Comparison of ENCODE assay signal across 13 cellular contexts in genomic region chr9:116377179-116377790, GRCh38.
DNase-seq lines count a peak whose midpoint lies in the region; ATAC-seq, FAIRE-seq and TF ChIP-seq lines count a peak whose summit lies in the region.
"Had no signal": no experiment of that assay in that cellular context is flagged by ENCODE, and none has a peak within 500 bp of the region (broad histone marks: within the 10 kb centered on the region; RNA-seq: fewer than 3 reads in every experiment).

No MANE protein-coding gene starts in this region.

- H3K4me1 Mint-ChIP-seq in endodermal cell: peaks cover 2% of the 10 kb centered on the region
- H3K4me1 Mint-ChIP-seq: brain had no signal

- no peaks in the 10 kb centered on the region for H3K36me3 Mint-ChIP-seq in endodermal cell (ENCODE audit: low read depth)
- H3K36me3 Mint-ChIP-seq: brain had no signal

- no TSS peak for BruUV-seq in K562 (replicated peaks; lab: Mats Ljungman, UMichigan)

- H3K9me1 ChIP-seq in K562 (ENCODE audit: control insufficient read depth, insufficient read depth, low read length): no peaks in the 10 kb centered on the region

- H2AFZ ChIP-seq in ACC112 (ENCODE audit: low read length, unreplicated experiment) (no peak overlapping the region), K562 (ENCODE audit: low read depth, low read length) (no peak overlapping the region)

- CTCF ChIA-PET in K562 (lab: Yijun Ruan, JAX; ENCODE audit: low intra/inter-chr PET ratio): no interaction called here

- H3K9me3 ChIP-seq in HUES48 (ENCODE audit: control insufficient read depth, insufficient read depth, low read length) (no peaks in the 10 kb centered on the region), K562 (replicated peaks; ENCODE audit: control insufficient read depth, insufficient read depth, low read depth, low read length) (no peaks in the 10 kb centered on the region), endodermal cell (ENCODE audit: control insufficient read depth, low read length) (no peaks in the 10 kb centered on the region)

- no peaks in the 10 kb centered on the region for H3K79me2 ChIP-seq in ACC112 (ENCODE audit: control insufficient read depth, insufficient read depth, low read length, unreplicated experiment)
- no peaks in the 10 kb centered on the region for H3K79me2 ChIP-seq in K562 (ENCODE audit: control insufficient read depth, insufficient read depth, low read length)

- H3K27me3 Mint-ChIP-seq in endodermal cell (ENCODE audit: insufficient read depth): peaks cover 11% of the 10 kb centered on the region
- H3K27me3 Mint-ChIP-seq: brain had no signal

- peaks cover 28% of the 10 kb centered on the region for H3K4me1 ChIP-seq in ACC112 (ENCODE audit: control insufficient read depth, insufficient read depth, low read length, unreplicated experiment)
- H3K4me1 ChIP-seq in HUES48 (ENCODE audit: control insufficient read depth, insufficient read depth, low read length): no peaks in the 10 kb centered on the region
- peaks cover 2 to 14% of the 10 kb centered on the region in 2 experiments; a peak in 3 of 5 replicates for H3K4me1 ChIP-seq in K562 (replicated peaks in 1 of 2; ENCODE audit: control insufficient read depth in 2 of 2, insufficient read depth in 2 of 2, low read length in 2 of 2)
- H3K4me1 ChIP-seq in endodermal cell (ENCODE audit: control insufficient read depth, insufficient read depth, low read length): no peaks in the 10 kb centered on the region

- H3K27me3 ChIP-seq in ACC112 (ENCODE audit: insufficient read depth, low read length) (no peaks in the 10 kb centered on the region), HUES48 (ENCODE audit: control insufficient read depth, insufficient read depth, low read length) (no peaks in the 10 kb centered on the region), K562 (ENCODE audit: control insufficient read depth in 2 of 2, insufficient read depth in 2 of 2, low read length in 2 of 2) (no peaks in the 10 kb centered on the region), endodermal cell (ENCODE audit: control insufficient read depth, insufficient read depth, low read length, poor library complexity, severe bottlenecking) (peaks cover 3% of the 10 kb centered on the region)

- no peak for TF ChIP-seq EP300 in K562 (IDR thresholded peaks at IDR 0.05; ENCODE audit: low read length)

- H3K9ac ChIP-seq in HUES48 (ENCODE audit: low read depth, low read length): no peak overlapping the region
- H3K9ac ChIP-seq in K562 (ENCODE audit: insufficient read depth in 1 of 2, low read depth in 2 of 2, low read length in 2 of 2): no peak overlapping the region
- H3K9ac ChIP-seq in endodermal cell (ENCODE audit: extremely low read depth, low read length, poor library complexity, severe bottlenecking): no peak overlapping the region

- 61% methylated on average over 7 of the region's 8 CpGs for WGBS in K562 (ENCODE audit: insufficient coverage, low coverage, missing lambda C conversion rate)
- WGBS in endodermal cell (ENCODE audit: insufficient coverage in 1 of 2, insufficient read length in 1 of 2), 2 experiments: 79 to 82% methylated on average over 7 to 8 of the region's 8 CpGs

- H3K4me3 ChIP-seq in ACC112 (ENCODE audit: low read depth, low read length): peak overlapping the region; percentile 31; the same call in 1 of the 2 replicates
- no peak overlapping the region for H3K4me3 ChIP-seq in HUES48 (ENCODE audit: low read depth, low read length)
- H3K4me3 ChIP-seq in K562: no peak overlapping the region
- no peak overlapping the region for H3K4me3 ChIP-seq in endodermal cell (ENCODE audit: low read length)

- POLR2A ChIA-PET in K562 (lab: Yijun Ruan, JAX): no interaction called here

- H3K27ac ChIP-seq in ACC112 (ENCODE audit: low read depth, low read length) (peak overlapping the region; percentile 68), HUES48 (ENCODE audit: low read depth, low read length) (peak overlapping the region; percentile 34), K562 (ENCODE audit: extremely low read depth, low read depth, low read length) (no peak overlapping the region), endodermal cell (ENCODE audit: low read depth, low read length) (no peak overlapping the region)

- no peak overlapping the region for H3K4me3 Mint-ChIP-seq in endodermal cell
- H3K4me3 Mint-ChIP-seq: brain had no signal

- H4K20me1 ChIP-seq in K562 (replicated peaks; ENCODE audit: control insufficient read depth, insufficient read depth, low read length): no peaks in the 10 kb centered on the region

- DNase-seq in K562 (ENCODE audit: extremely low read depth in 1 of 4, low spot score in 3 of 4) (no peak), islet precursor cell (peak; percentile 79), endodermal cell (no peak), NCI-H128 (lab: John Stamatoyannopoulos, UW; ENCODE audit: unreplicated experiment) (no peak), NCI-H2196 treated with DMSO at 0.1 percent for 48 hours (lab: John Stamatoyannopoulos, UW; ENCODE audit: unreplicated experiment) (no peak)
- DNase-seq: activated CD8-positive, alpha-beta memory T cell treated with anti-CD3 and anti-CD28 coated beads, Interleukin-2, amount 50 U/mL, for 48 hours; NCI-H1436 treated with DMSO at 0.1 percent for 48 hours; right cardiac atrium had no signal

- no peak for FAIRE-seq in K562 (lab: Jason Lieb, UNC)
- FAIRE-seq: GM19239 had no signal

- H3K36me3 ChIP-seq in ACC112 (ENCODE audit: insufficient read depth, low read length) (peaks cover 37% of the 10 kb centered on the region), HUES48 (ENCODE audit: control insufficient read depth, insufficient read depth, low read length) (no peaks in the 10 kb centered on the region), K562 (ENCODE audit: control insufficient read depth, insufficient read depth, low read length) (no peaks in the 10 kb centered on the region), endodermal cell (ENCODE audit: control insufficient read depth, insufficient read depth, low read length) (no peaks in the 10 kb centered on the region)

- no peak overlapping the region for H3K4me2 ChIP-seq in K562 (ENCODE audit: insufficient read depth, low read length)

- ATAC-seq in K562 (no peak), GM21619 (IDR thresholded peaks at IDR 0.05; ENCODE audit: unreplicated experiment) (no peak)

- no peak overlapping the region for H3K27ac Mint-ChIP-seq in endodermal cell
- H3K27ac Mint-ChIP-seq: brain had no signal

- no peak for TF ChIP-seq CTCF in K562 (IDR thresholded peaks at IDR 0.05 in 2 of 3, conservative IDR thresholded peaks at IDR 0.05 in 1 of 3; ENCODE audit: insufficient read depth in 2 of 3, low read depth in 1 of 3, low read length in 3 of 3)
- TF ChIP-seq CTCF in endodermal cell (conservative IDR thresholded peaks at IDR 0.05): no peak

- in situ Hi-C loops in K562 (cut with MboI): no loop called here

- no peak for TF ChIP-seq RAD21 in K562 (CRISPR knock-in tag; conservative IDR thresholded peaks at IDR 0.05 in 1 of 2, IDR thresholded peaks at IDR 0.05 in 1 of 2)

- intact Hi-C loops in K562 (cut with micrococcal nuclease): no loop called here

- TF ChIP-seq POLR2A in K562 (conservative IDR thresholded peaks at IDR 0.05): no peak

- no peaks in the 10 kb centered on the region for H3K9me3 Mint-ChIP-seq in endodermal cell

TF ChIP-seq in K562, 482 proteins besides CTCF, POLR2A, EP300 and RAD21 (continues in another document):
- TF ChIP-seq ZNF584 (CRISPR knock-in tag; IDR thresholded peaks at IDR 0.05; ENCODE audit: low read depth): no peak
- TF ChIP-seq GTF3C2 (IDR thresholded peaks at IDR 0.05; ENCODE audit: borderline replicate concordance, extremely low read depth, insufficient read length): no peak
- no peak for TF ChIP-seq NR1H2 (CRISPR knock-in tag; IDR thresholded peaks at IDR 0.05)
- no peak for TF ChIP-seq PRMT5 (CRISPR knock-in tag; IDR thresholded peaks at IDR 0.05)
- no peak for TF ChIP-seq NCOA1 (IDR thresholded peaks at IDR 0.05; ENCODE audit: low read depth)
- TF ChIP-seq NFE2L1 (tag; IDR thresholded peaks at IDR 0.05; ENCODE audit: borderline replicate concordance, low read depth): no peak
- no peak for TF ChIP-seq MCM5 (IDR thresholded peaks at IDR 0.05; ENCODE audit: low read depth)
- TF ChIP-seq TSC22D4 (tag; IDR thresholded peaks at IDR 0.05): no peak
- TF ChIP-seq ZNF444 (CRISPR knock-in tag; IDR thresholded peaks at IDR 0.05): no peak
- no peak for TF ChIP-seq SAFB (IDR thresholded peaks at IDR 0.05; ENCODE audit: borderline replicate concordance, low read depth, low read length)
- TF ChIP-seq ATF3 (IDR thresholded peaks at IDR 0.05): 0 out of 2 replicates have a peak, but pooled peaks have one; percentile 11
- TF ChIP-seq ATF3 (CRISPR knock-in tag; conservative IDR thresholded peaks at IDR 0.05): no peak

Comparison
In these comparisons a context has a peak if more than half of its experiments do, and no peak if none do; other contexts are left out.
1. H3K27ac ChIP-seq: peak in ACC112 (single experiment) and HUES48 (single experiment); none in K562 (single experiment) and endodermal cell (single experiment).